20 cellular contexts compared by ENCODE assay signal in genomic region chr14:77313374-77313773, GRCh38. TPM values are rescaled to one million over a fixed set of nuclear protein-coding genes. Genes with fewer than 3 reads are reported as not detected.
A peak's percentile ranks its signal among the peaks of the same experiment; 100 is the strongest.
DNase-seq lines count a peak whose midpoint lies in the region; TF ChIP-seq lines count a peak whose summit lies in the region.
"Had no signal": no experiment of that assay in that cellular context is flagged by ENCODE, and none has a peak within 500 bp of the region (broad histone marks: within the 10 kb centered on the region; RNA-seq: fewer than 3 reads in every experiment).

No MANE protein-coding gene starts in this region.

- no peaks in the 10 kb centered on the region for H3K27me3 Mint-ChIP-seq in mesothelial cell of epicardium (ENCODE audit: low read depth)
- H3K27me3 Mint-ChIP-seq: activated naive CD8-positive, alpha-beta T cell treated with anti-CD3 and anti-CD28 coated beads, Interleukin-2, amount 10 ng/mL, durations not matched to agents 7 days and 5 days; natural killer cell treated with Interleukin-12 subunit alpha and Interleukin-12 subunit beta and Interleukin-15 and Interleukin-18, amount 100 ng/mL, for 72 hours; stimulated activated naive B cell treated with anti-CD40 and anti-IgM and Interleukin-4, amounts not matched to agents 10 μg/mL and 1 μg/mL and 100 μg/mL, for 72 hours had no signal

- no peaks in the 10 kb centered on the region for H3K9me2 ChIP-seq in MM.1S (replicated peaks; ENCODE audit: insufficient read depth, low read length)

- intact Hi-C loops in thyroid gland (cut with DNase I): loop anchor here (10.0 kb wide), 1 partner anchor 159 kb away; no protein-coding TSS in a partner anchor

- TF ChIP-seq CTCF in MM.1S (IDR thresholded peaks at IDR 0.05; ENCODE audit: low read length): no peak
- TF ChIP-seq CTCF in mesothelial cell of epicardium (IDR thresholded peaks at IDR 0.05; ENCODE audit: unreplicated experiment): no peak
- TF ChIP-seq CTCF in thyroid gland (IDR thresholded peaks at IDR 0.05): no peak

- H3K4me2 ChIP-seq in MM.1S (ENCODE audit: low read depth, low read length): no peak overlapping the region

- H3K9ac ChIP-seq in MM.1S (ENCODE audit: low read length): no peak overlapping the region

- 86 to 92% methylated on average over 1 of the region's 1 CpG for WGBS in thyroid gland, 2 donors

- H3K9me3 ChIP-seq in MM.1S (replicated peaks; ENCODE audit: insufficient read depth, low read length): no peaks in the 10 kb centered on the region
- no peaks in the 10 kb centered on the region for H3K9me3 ChIP-seq in thyroid gland
- H3K9me3 ChIP-seq: BE2C, HAP-1, right lobe of liver had no signal

- H3K27ac ChIP-seq in MM.1S (ENCODE audit: low read length) (no peak overlapping the region), caudate nucleus (ENCODE audit: low read depth, low read length) (peak overlapping the region; percentile 100), thyroid gland (peak overlapping the region; percentile 36 to 60 (median 52))
- H3K27ac ChIP-seq: right lobe of liver had no signal

- H3K4me1 Mint-ChIP-seq in mesothelial cell of epicardium: peaks cover 38% of the 10 kb centered on the region

- no peak overlapping the region for H3K4me3 Mint-ChIP-seq in mesothelial cell of epicardium
- H3K4me3 Mint-ChIP-seq: activated naive CD8-positive, alpha-beta T cell treated with anti-CD3 and anti-CD28 coated beads, Interleukin-2, amount 10 ng/mL, durations not matched to agents 7 days and 5 days; natural killer cell treated with Interleukin-12 subunit alpha and Interleukin-12 subunit beta and Interleukin-15 and Interleukin-18, amount 100 ng/mL, for 72 hours; stimulated activated naive B cell treated with anti-CD40 and anti-IgM and Interleukin-4, amounts not matched to agents 10 μg/mL and 1 μg/mL and 100 μg/mL, for 72 hours had no signal

- peak overlapping the region; percentile 92 for H3K27ac Mint-ChIP-seq in mesothelial cell of epicardium
- H3K27ac Mint-ChIP-seq: activated naive CD8-positive, alpha-beta T cell treated with anti-CD3 and anti-CD28 coated beads, Interleukin-2, amount 10 ng/mL, durations not matched to agents 7 days and 5 days; natural killer cell treated with Interleukin-12 subunit alpha and Interleukin-12 subunit beta and Interleukin-15 and Interleukin-18, amount 100 ng/mL, for 72 hours; stimulated activated naive B cell treated with anti-CD40 and anti-IgM and Interleukin-4, amounts not matched to agents 10 μg/mL and 1 μg/mL and 100 μg/mL, for 72 hours had no signal

- no peak for TF ChIP-seq POLR2A in thyroid gland (IDR thresholded peaks at IDR 0.05)

- H3K79me2 ChIP-seq in MM.1S (ENCODE audit: low read length): no peaks in the 10 kb centered on the region

- DNase-seq in MM.1S (peak; percentile 40), caudate nucleus (lab: John Stamatoyannopoulos, UW) (no peak), mesothelial cell of epicardium (ENCODE audit: low spot score in 2 of 2, unreplicated experiment in 2 of 2) (no peak), thyroid gland (no peak), NCI-H1694 treated with DMSO at 0.1 percent for 48 hours (lab: John Stamatoyannopoulos, UW) (no peak), activated T-cell treated with anti-CD3 and anti-CD28 coated beads for 4 hours (no peak)
- no peak for DNase-seq in stimulated activated naive CD4-positive, alpha-beta T cell (lab: John Stamatoyannopoulos, UW)
- DNase-seq: activated CD4-positive, alpha-beta T cell treated with anti-CD3 and anti-CD28 coated beads for 1 hour; activated naive CD8-positive, alpha-beta T cell treated with anti-CD3 and anti-CD28 coated beads, Interleukin-2, amount 10 ng/mL, durations not matched to agents 7 days and 5 days; BE2C; Karpas-422; left ventricle myocardium superior; NCI-H1694; NCI-H526; right lobe of liver; stimulated activated naive B cell treated with anti-CD40 and anti-IgM and Interleukin-4, amounts not matched to agents 10 μg/mL and 1 μg/mL and 100 μg/mL, for 72 hours; T-helper 1 cell had no signal

- H3K9me3 Mint-ChIP-seq in mesothelial cell of epicardium: no peaks in the 10 kb centered on the region
- H3K9me3 Mint-ChIP-seq: activated naive CD8-positive, alpha-beta T cell treated with anti-CD3 and anti-CD28 coated beads, Interleukin-2, amount 10 ng/mL, durations not matched to agents 7 days and 5 days; natural killer cell treated with Interleukin-12 subunit alpha and Interleukin-12 subunit beta and Interleukin-15 and Interleukin-18, amount 100 ng/mL, for 72 hours; stimulated activated naive B cell treated with anti-CD40 and anti-IgM and Interleukin-4, amounts not matched to agents 10 μg/mL and 1 μg/mL and 100 μg/mL, for 72 hours had no signal

- no peaks in the 10 kb centered on the region for H3K27me3 ChIP-seq in MM.1S (replicated peaks; ENCODE audit: insufficient read depth, low read length)
- H3K27me3 ChIP-seq in thyroid gland: no peaks in the 10 kb centered on the region
- H3K27me3 ChIP-seq: BE2C, right lobe of liver had no signal

- no peak overlapping the region for H3K4me3 ChIP-seq in MM.1S (ENCODE audit: low read length)
- H3K4me3 ChIP-seq in thyroid gland (replicated peaks in 1 of 3): no peak overlapping the region
- H3K4me3 ChIP-seq: HAP-1, right lobe of liver had no signal

- peaks cover 2% of the 10 kb centered on the region for H3K36me3 Mint-ChIP-seq in mesothelial cell of epicardium
- H3K36me3 Mint-ChIP-seq: natural killer cell treated with Interleukin-12 subunit alpha and Interleukin-12 subunit beta and Interleukin-15 and Interleukin-18, amount 100 ng/mL, for 72 hours had no signal

- H3F3A ChIP-seq in MM.1S (ENCODE audit: insufficient read depth, low read length): no peaks in the 10 kb centered on the region

- peaks cover 5% of the 10 kb centered on the region; the same call in 1 of the 2 replicates for H3K4me1 ChIP-seq in MM.1S (ENCODE audit: low read length)
- peaks cover 19 to 47% of the 10 kb centered on the region in 2 donors for H3K4me1 ChIP-seq in thyroid gland

- no peak overlapping the region for H2AFZ ChIP-seq in MM.1S (ENCODE audit: low read length)

- H3K36me3 ChIP-seq in MM.1S (replicated peaks; ENCODE audit: insufficient read depth, low read length): no peaks in the 10 kb centered on the region
- H3K36me3 ChIP-seq in thyroid gland: peaks cover 0 to 2% of the 10 kb centered on the region in 2 donors
- H3K36me3 ChIP-seq: BE2C, right lobe of liver had no signal

- no peaks in the 10 kb centered on the region for H4K20me1 ChIP-seq in MM.1S (ENCODE audit: insufficient read depth, low read length)

RNA-seq across cellular contexts. Expression of gene POMT2, which starts 7.3 kb away (rescaled TPM):
- total RNA-seq in mesothelial cell of epicardium: 40.5 to 46.1 TPM (median 45.3 TPM) in 3 replicates
- total RNA-seq in thyroid gland: 10 to 100 TPM; 19.1 to 36.4 (median 25.7) TPM

RNA-seq across cellular contexts. Expression of gene GSTZ1, which starts 7.5 kb away (rescaled TPM):
- 20.7 to 24.0 TPM (median 23.5 TPM) in 3 replicates for total RNA-seq in mesothelial cell of epicardium
- 10 to 100 TPM; 18.0 to 50.1 (median 35.6) TPM for total RNA-seq in thyroid gland

RNA-seq across cellular contexts. Expression of gene NGB, which starts 42.4 kb away (rescaled TPM):
- total RNA-seq in mesothelial cell of epicardium (not detected in 3 replicates), thyroid gland (not detected)
- total RNA-seq: activated naive CD8-positive, alpha-beta T cell treated with anti-CD3 and anti-CD28 coated beads, Interleukin-2, amount 10 ng/mL, durations not matched to agents 7 days and 5 days; fibroblast of lung; left ventricle myocardium superior; natural killer cell treated with Interleukin-12 subunit alpha and Interleukin-12 subunit beta and Interleukin-15 and Interleukin-18, amount 100 ng/mL, for 72 hours; right lobe of liver had no signal
